In the genomic region with DNA sequence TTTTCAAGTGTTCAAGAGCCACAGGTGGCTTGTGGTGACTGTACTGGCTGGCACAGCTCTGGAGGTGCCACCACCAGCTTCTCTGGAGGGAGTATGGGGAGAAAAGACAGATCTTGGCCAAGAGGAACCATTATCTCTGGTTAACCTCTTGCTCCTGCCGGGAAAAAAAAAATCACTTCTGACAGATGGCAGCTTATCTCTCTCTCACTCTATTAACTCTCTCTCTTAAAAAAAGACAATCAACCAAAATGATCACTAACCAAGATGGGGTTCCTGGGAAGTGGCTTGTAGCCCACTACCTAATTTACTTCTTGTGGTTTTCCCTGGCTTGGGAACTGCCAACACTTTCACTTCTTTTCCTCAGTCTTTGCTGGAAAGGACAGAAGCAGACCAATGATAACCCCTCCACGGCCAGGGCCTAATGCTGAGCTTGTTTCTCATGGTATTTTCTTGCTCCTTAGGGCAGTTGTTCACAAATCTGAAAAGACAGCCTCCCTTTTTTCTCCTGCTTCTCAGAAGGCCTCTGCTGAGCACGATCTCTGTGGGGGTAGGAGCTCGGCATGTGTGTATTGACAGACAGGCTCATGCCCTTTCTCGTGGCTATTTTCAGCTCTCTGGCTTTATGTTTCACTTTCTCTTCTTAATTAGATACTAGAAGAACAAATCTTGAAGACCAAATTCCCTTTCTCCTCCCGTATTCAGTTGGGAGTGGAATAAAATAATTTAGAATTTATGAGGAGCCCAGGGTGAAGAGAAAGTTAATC, we compare ENCODE assay signal across 9 cellular contexts. TPM values are rescaled to one million over a fixed set of nuclear protein-coding genes. Genes with fewer than 3 reads are reported as not detected.
DNase-seq lines count a peak whose midpoint lies in the region; ATAC-seq and TF ChIP-seq lines count a peak whose summit lies in the region.
"Had no signal": no experiment of that assay in that cellular context is flagged by ENCODE, and none has a peak within 500 bp of the region (broad histone marks: within the 10 kb centered on the region; RNA-seq: fewer than 3 reads in every experiment).

No MANE protein-coding gene starts in this region.

- H3K27ac Mint-ChIP-seq in HFFc6: no peak overlapping the region

- H3K27ac ChIP-seq in lung (ENCODE audit: low read depth in 1 of 2, low read length in 1 of 2): peak overlapping the region in 1 of 2 donors; percentile 63

- H3K9me3 ChIP-seq in lung (ENCODE audit: control insufficient read depth in 2 of 2, insufficient read depth in 1 of 2, low read length in 1 of 2): no peaks in the 10 kb centered on the region

- WGBS in lung, 2 donors: 16 to 18% methylated on average over 6 of the region's 6 CpGs

- H3K36me3 ChIP-seq in lung (ENCODE audit: control insufficient read depth in 2 of 2, insufficient read depth in 2 of 2, low read length in 2 of 2): no peaks in the 10 kb centered on the region

- H3K4me3 Mint-ChIP-seq in HFFc6: peak overlapping the region; percentile 84

- ATAC-seq in lung (ENCODE audit: insufficient read depth, low FRiP score) (peak; percentile 50), GM19395 (IDR thresholded peaks at IDR 0.05; ENCODE audit: unreplicated experiment) (no peak), HG02884 (IDR thresholded peaks at IDR 0.05; ENCODE audit: unreplicated experiment) (no peak), HG03280 (IDR thresholded peaks at IDR 0.05; ENCODE audit: unreplicated experiment) (no peak)

- TF ChIP-seq CTCF in AG10803 (conservative IDR thresholded peaks at IDR 0.05; ENCODE audit: low read length) (no peak), HFFc6 (IDR thresholded peaks at IDR 0.05) (no peak), lung (IDR thresholded peaks at IDR 0.05; ENCODE audit: control extremely low read depth, extremely low read depth) (no peak)

- H3K9me3 Mint-ChIP-seq in HFFc6: no peaks in the 10 kb centered on the region

- peaks cover 69% of the 10 kb centered on the region for H3K27me3 Mint-ChIP-seq in HFFc6 (ENCODE audit: insufficient read depth)

- no peaks in the 10 kb centered on the region for H3K36me3 Mint-ChIP-seq in HFFc6 (ENCODE audit: low read depth)

- peaks cover 6 to 22% of the 10 kb centered on the region in 2 donors for H3K4me1 ChIP-seq in lung (ENCODE audit: control insufficient read depth in 2 of 2, insufficient read depth in 2 of 2, low read length in 2 of 2)

- peak overlapping the region; percentile 52 for H3K4me3 ChIP-seq in AG10803 (ENCODE audit: low read length)
- no peak overlapping the region for H3K4me3 ChIP-seq in lung

- no peaks in the 10 kb centered on the region for H3K27me3 ChIP-seq in lung (ENCODE audit: control insufficient read depth, insufficient read depth)

- peak; percentile 29 for DNase-seq in AG10803 (ENCODE audit: low read depth)
- DNase-seq in HFFc6: no peak
- peak; percentile 24 for DNase-seq in astrocyte of the hippocampus (ENCODE audit: low read depth, low spot score)
- no peak for DNase-seq in lung (ENCODE audit: low spot score)
- no peak for DNase-seq in LoVo (ENCODE audit: low spot score)

- H3K4me1 Mint-ChIP-seq in HFFc6 (ENCODE audit: low read depth): peaks cover 26% of the 10 kb centered on the region

RNA-seq across cellular contexts. Expression of a gene that starts 0.9 kb away (rescaled TPM):
- total RNA-seq in HFFc6 (2021; fragmentation: NEBNext Ultra II Directional; extraction: Animal tissue kit (Norgen Biotek cat#: 25700)): not detected
- total RNA-seq in lung: 10 to 100 TPM in 1 of 2 donors, 1 to 10 TPM in 1; 8.8 to 17.1 TPM
- polyA plus RNA-seq in lung: 1 to 10 TPM; 8.6 to 9.3 TPM
- polyA plus RNA-seq: adipose tissue had no signal

RNA-seq across cellular contexts. Expression of a gene that starts 3.8 kb away (rescaled TPM):
- not detected for total RNA-seq in HFFc6 (2021; fragmentation: NEBNext Ultra II Directional; extraction: Animal tissue kit (Norgen Biotek cat#: 25700))
- under 1 TPM; 0.09 to 0.31 TPM for total RNA-seq in lung
- under 1 TPM; 0.06 to 0.11 TPM for polyA plus RNA-seq in lung

RNA-seq across cellular contexts. Expression of a gene that starts 42.9 kb away (rescaled TPM):
- total RNA-seq in HFFc6 (2021; fragmentation: NEBNext Ultra II Directional; extraction: Animal tissue kit (Norgen Biotek cat#: 25700)): 100 to 1,000 TPM in 2 of 6 experiments, 10 to 100 TPM in 4; 91.4 to 116 (median 96.2) TPM
- total RNA-seq in lung: 10 to 100 TPM; 55.6 to 55.7 TPM
- polyA plus RNA-seq in lung: 10 to 100 TPM; 51.0 to 68.1 TPM

Comparison
In these comparisons a context has a peak if more than half of its experiments do, and no peak if none do; other contexts are left out.
1. DNase-seq: peak in AG10803 (single experiment) and astrocyte of the hippocampus (single experiment); none in HFFc6 (single experiment), lung (single experiment) and LoVo (single experiment).
2. RNA of a gene that starts 0.9 kb away (total RNA-seq): 8.8 to 17.1 TPM in lung; not detected in HFFc6; every median in the first group is over 4 times any median in the second.